13 cellular contexts compared by ENCODE assay signal in the genomic region with DNA sequence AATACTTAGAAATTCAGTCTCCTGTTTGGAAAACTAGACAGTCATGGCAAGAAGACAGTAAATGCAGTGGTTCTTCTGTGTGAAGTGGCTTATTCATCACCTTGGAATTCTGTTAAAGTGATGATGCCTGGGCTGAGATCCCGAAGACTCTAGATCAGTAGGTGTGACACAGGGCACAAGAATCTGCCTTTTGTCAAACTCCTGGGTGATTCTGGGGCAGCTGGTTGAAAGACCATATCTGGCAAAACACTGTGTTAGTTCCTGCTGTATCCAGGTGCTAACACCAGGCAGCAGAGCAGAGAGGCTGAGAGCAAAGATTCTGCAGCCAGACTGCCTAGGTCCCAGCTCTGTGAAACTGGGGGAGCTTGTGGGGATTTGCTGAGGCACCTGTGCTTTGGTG. TPM values are rescaled to one million over a fixed set of nuclear protein-coding genes. Genes with fewer than 3 reads are reported as not detected.
DNase-seq lines count a peak whose midpoint lies in the region; ATAC-seq and TF ChIP-seq lines count a peak whose summit lies in the region.
"Had no signal": no experiment of that assay in that cellular context is flagged by ENCODE, and none has a peak within 500 bp of the region (broad histone marks: within the 10 kb centered on the region; RNA-seq: fewer than 3 reads in every experiment).

No MANE protein-coding gene starts in this region.

- H3K27ac ChIP-seq in thyroid gland = no peak overlapping the region

- intact Hi-C loops in thyroid gland (cut with DNase I) (no loop called here), posterior vena cava (cut with DNase I) (no loop called here)

- WGBS in thyroid gland, 2 donors = 24 to 36% methylated on average over 1 of the region's 1 CpG

- TF ChIP-seq CTCF in thyroid gland (IDR thresholded peaks at IDR 0.05) = no peak

- H3K9me3 ChIP-seq in thyroid gland = no peaks in the 10 kb centered on the region

- peak; percentile 96 for DNase-seq in EH (ENCODE audit: low read depth)
- DNase-seq in NCI-H460 (ENCODE audit: extremely low read depth, low read depth) = peak; percentile 58
- DNase-seq in dermis blood vessel endothelial cell = peak; percentile 56
- peak; percentile 44 for DNase-seq in myocyte (ENCODE audit: low read depth)
- no peak for DNase-seq in NCI-H748 treated with DMSO at 0.1 percent for 48 hours (lab: John Stamatoyannopoulos, UW)
- no peak for DNase-seq in thyroid gland
- DNase-seq in posterior vena cava (ENCODE audit: low spot score) = no peak
- DNase-seq: activated CD8-positive, alpha-beta memory T cell treated with anti-CD3 and anti-CD28 coated beads, Interleukin-2, amount 50 U/mL, for 4 hours; central memory CD4-positive, alpha-beta T cell; NCI-H510A treated with DMSO at 0.1 percent for 48 hours had no signal

- H3K4me1 ChIP-seq in thyroid gland = no peaks in the 10 kb centered on the region

- H3K27me3 ChIP-seq in thyroid gland = no peaks in the 10 kb centered on the region

- no peak for TF ChIP-seq POLR2A in thyroid gland (IDR thresholded peaks at IDR 0.05)

- no peak for ATAC-seq in GM21390 (IDR thresholded peaks at IDR 0.05; ENCODE audit: unreplicated experiment)

- no peak overlapping the region for H3K4me3 ChIP-seq in thyroid gland (replicated peaks in 1 of 3)

- no peaks in the 10 kb centered on the region for H3K36me3 ChIP-seq in thyroid gland

RNA-seq across cellular contexts. Expression of gene MRC1, which starts 26.5 kb away (rescaled TPM):
- 0.14 and 0.15 TPM in 2 replicates for total RNA-seq in NCI-H460 (2014; rRNA removed; shearing (Covaris generic))
- 0.02 TPM in 1 of 2 replicates, not detected in the other for polyA plus RNA-seq in NCI-H460 (2014; cell fraction: nucleus; rRNA removed)
- total RNA-seq in dermis blood vessel endothelial cell (156 and 249 TPM in 2 replicates), myocyte (0.05 TPM in 2 replicates), thyroid gland (10 to 100 TPM; 11.8 to 73.4 (median 36.8) TPM), posterior vena cava (100 to 1,000 TPM in 1 of 2 donors, 10 to 100 TPM in 1; 71.1 to 157 TPM)
- 0.01 TPM for polyA plus RNA-seq in myocyte (2012)
- total RNA-seq: T-helper 2 cell treated with Interferon-gamma antibody and Interleukin-4, amounts not matched to agents 100 ng/mL and 5 ng/mL, for 36 hours had no signal
- polyA plus RNA-seq: neural cell had no signal

Comparison
In these comparisons a context has a peak if more than half of its experiments do, and no peak if none do; other contexts are left out.
1. DNase-seq: peak in EH (single experiment), NCI-H460 (single experiment), dermis blood vessel endothelial cell (single experiment) and myocyte (single experiment); none in NCI-H748 treated with DMSO at 0.1 percent for 48 hours (single experiment), thyroid gland (0 of 2) and posterior vena cava (single experiment).
2. RNA of gene MRC1, which starts 26.5 kb away (total RNA-seq): 71.1 to 157 TPM in posterior vena cava, 156 to 249 TPM in dermis blood vessel endothelial cell and 11.8 to 73.4 TPM in thyroid gland; 0.14 to 0.15 TPM in NCI-H460 and 0.05 TPM in myocyte; every median in the first group is over 10 times any median in the second.